5 cellular contexts compared by ENCODE assay signal in the genomic region with DNA sequence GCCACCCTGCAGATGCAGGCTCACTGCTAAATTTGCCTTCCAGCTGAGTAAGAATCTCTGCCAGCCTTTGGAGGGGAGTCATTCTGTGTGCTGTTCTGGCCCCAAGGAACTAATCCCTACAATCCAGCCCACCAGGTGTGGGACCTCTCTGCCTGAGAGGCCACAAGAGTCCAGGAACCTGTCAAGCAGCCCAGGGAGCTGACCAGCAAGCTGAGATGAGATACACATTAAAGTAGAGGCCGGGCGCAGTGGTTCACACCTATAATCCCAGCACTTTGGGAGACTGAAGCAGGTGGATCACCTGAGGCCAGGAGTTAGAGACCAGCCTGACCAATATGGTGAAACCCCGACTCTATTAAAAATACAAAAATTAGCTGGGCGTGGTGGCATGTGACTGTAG. TPM values are rescaled to one million over a fixed set of nuclear protein-coding genes. Genes with fewer than 3 reads are reported as not detected.
"Had no signal": no experiment of that assay in that cellular context is flagged by ENCODE, and none has a peak within 500 bp of the region (broad histone marks: within the 10 kb centered on the region; RNA-seq: fewer than 3 reads in every experiment).

No MANE protein-coding gene starts in this region.

RNA-seq across cellular contexts. Expression of a gene that starts 6.1 kb away (rescaled TPM):
- total RNA-seq: lung microvascular endothelial cell had no signal
- polyA plus RNA-seq: neural cell had no signal

RNA-seq across cellular contexts. Expression of a gene that starts 38.7 kb away (rescaled TPM):
- total RNA-seq: lung microvascular endothelial cell, mesothelial cell of epicardium, temporal lobe had no signal
- polyA plus RNA-seq: keratinocyte, neural cell had no signal

RNA-seq across cellular contexts. Expression of a gene that starts 45.8 kb away (rescaled TPM):
- polyA plus RNA-seq: neural cell had no signal
